ENCODE assay signal across 9 cellular contexts in genomic region chrX:49268702-49269009, GRCh38. TPM values are rescaled to one million over a fixed set of nuclear protein-coding genes. Genes with fewer than 3 reads are reported as not detected.
A peak's percentile ranks its signal among the peaks of the same experiment; 100 is the strongest.
DNase-seq lines count a peak whose midpoint lies in the region; FAIRE-seq and TF ChIP-seq lines count a peak whose summit lies in the region.
"Had no signal": no experiment of that assay in that cellular context is flagged by ENCODE, and none has a peak within 500 bp of the region (broad histone marks: within the 10 kb centered on the region; RNA-seq: fewer than 3 reads in every experiment).

No MANE protein-coding gene starts in this region.

- WGBS in liver, result 1% methylated on average over 4 of the region's 4 CpGs

- H3K4me1 ChIP-seq in astrocyte (ENCODE audit: insufficient read depth, low read length) (peaks cover 16% of the 10 kb centered on the region), liver (ENCODE audit: control insufficient read depth in 4 of 4, insufficient read depth in 4 of 4, low read length in 3 of 4) (peaks cover 9 to 41% (median 28%) of the 10 kb centered on the region in 4 donors), tibial artery (peaks cover 0 to 37% (median 19%) of the 10 kb centered on the region in 4 donors)

- peaks cover 9% of the 10 kb centered on the region for H3K27me3 Mint-ChIP-seq in activated T-cell treated with anti-CD3 and anti-CD28 coated beads, Interleukin-2, amount 50 U/mL, for 24 hours
- peaks cover 2% of the 10 kb centered on the region for H3K27me3 Mint-ChIP-seq in astrocyte (ENCODE audit: low read depth, unreplicated experiment)

- peak overlapping the region; percentile 87 for H3K4me3 Mint-ChIP-seq in activated T-cell treated with anti-CD3 and anti-CD28 coated beads, Interleukin-2, amount 50 U/mL, for 24 hours
- H3K4me3 Mint-ChIP-seq in astrocyte (ENCODE audit: unreplicated experiment), result peak overlapping the region; percentile 95

- H3K27ac Mint-ChIP-seq in activated T-cell treated with anti-CD3 and anti-CD28 coated beads, Interleukin-2, amount 50 U/mL, for 24 hours, result peak overlapping the region; percentile 100
- peak overlapping the region; percentile 100 for H3K27ac Mint-ChIP-seq in astrocyte (ENCODE audit: unreplicated experiment)

- H4K20me1 ChIP-seq in astrocyte (ENCODE audit: insufficient read depth, low read length), result peaks cover 19% of the 10 kb centered on the region

- peak overlapping the region; percentile 79 for H2AFZ ChIP-seq in astrocyte (ENCODE audit: low read depth, low read length)

- peaks cover 16% of the 10 kb centered on the region for H3K36me3 Mint-ChIP-seq in activated T-cell treated with anti-CD3 and anti-CD28 coated beads, Interleukin-2, amount 50 U/mL, for 24 hours (ENCODE audit: low read depth)
- no peaks in the 10 kb centered on the region for H3K36me3 Mint-ChIP-seq in astrocyte (ENCODE audit: low read depth, unreplicated experiment)

- H3K9me3 ChIP-seq in astrocyte (ENCODE audit: insufficient read depth, low read depth, low read length) (no peaks in the 10 kb centered on the region), liver (ENCODE audit: control insufficient read depth in 4 of 4, low read length in 3 of 4) (no peaks in the 10 kb centered on the region), tibial artery (no peaks in the 10 kb centered on the region)

- H3K4me1 Mint-ChIP-seq in activated T-cell treated with anti-CD3 and anti-CD28 coated beads, Interleukin-2, amount 50 U/mL, for 24 hours (ENCODE audit: low read depth), result peaks cover 54% of the 10 kb centered on the region
- peaks cover 11% of the 10 kb centered on the region for H3K4me1 Mint-ChIP-seq in astrocyte (ENCODE audit: low read depth, unreplicated experiment)

- H3K9me3 Mint-ChIP-seq in activated T-cell treated with anti-CD3 and anti-CD28 coated beads, Interleukin-2, amount 50 U/mL, for 24 hours, result no peaks in the 10 kb centered on the region
- H3K9me3 Mint-ChIP-seq in astrocyte (ENCODE audit: unreplicated experiment), result no peaks in the 10 kb centered on the region

- no peaks in the 10 kb centered on the region for H3K27me3 ChIP-seq in astrocyte (ENCODE audit: insufficient read depth, low read length)
- H3K27me3 ChIP-seq in liver (ENCODE audit: control insufficient read depth in 4 of 4, insufficient read depth in 4 of 4, low read length in 3 of 4), result no peaks in the 10 kb centered on the region
- H3K27me3 ChIP-seq in tibial artery, result no peaks in the 10 kb centered on the region

- TF ChIP-seq RAD21 in liver (IDR thresholded peaks at IDR 0.05), result no peak

- DNase-seq in activated T-cell treated with anti-CD3 and anti-CD28 coated beads, Interleukin-2, amount 50 U/mL, for 24 hours, result no peak
- DNase-seq in activated T-cell treated with anti-CD3 and anti-CD28 coated beads, Interleukin-2, amount 50 U/mL, for 1 hour, result no peak
- no peak for DNase-seq in astrocyte (ENCODE audit: low read depth)
- DNase-seq in tibial artery, result no peak
- DNase-seq in KG1 (lab: John Stamatoyannopoulos, UW), result no peak
- no peak for DNase-seq in KBM-7
- DNase-seq in NCI-H1930 (lab: John Stamatoyannopoulos, UW), result no peak

- peaks cover 29% of the 10 kb centered on the region for H3K79me2 ChIP-seq in astrocyte (ENCODE audit: insufficient read depth, low read length)

- H3K36me3 ChIP-seq in astrocyte (ENCODE audit: insufficient read depth, low read length) (no peaks in the 10 kb centered on the region), liver (ENCODE audit: control insufficient read depth in 4 of 4, insufficient read depth in 3 of 4, low read depth in 1 of 4, low read length in 3 of 4) (no peaks in the 10 kb centered on the region), tibial artery (peaks cover 0 to 2% (median 0%) of the 10 kb centered on the region in 3 donors)

- TF ChIP-seq CTCF in astrocyte (IDR thresholded peaks at IDR 0.05; ENCODE audit: insufficient read depth, low read depth, low read length), result no peak
- TF ChIP-seq CTCF in liver (IDR thresholded peaks at IDR 0.05; ENCODE audit: low read depth, low read length, missing input control), result no peak
- no peak for TF ChIP-seq CTCF in tibial artery (IDR thresholded peaks at IDR 0.05)

- H3K27ac ChIP-seq in astrocyte (ENCODE audit: low read depth, low read length) (peak overlapping the region; percentile 99), liver (ENCODE audit: low read depth in 1 of 2, low read length in 2 of 2) (peak overlapping the region; percentile 92 to 99), tibial artery (peak overlapping the region; percentile 91 to 93)

- H3K4me3 ChIP-seq in astrocyte (ENCODE audit: insufficient read depth, low read depth, low read length) (peak overlapping the region; percentile 81), liver (ENCODE audit: low read depth in 1 of 3, low read length in 3 of 3) (peak overlapping the region; percentile 28 to 58 (median 48)), tibial artery (peak overlapping the region; percentile 80 to 89)

- in situ Hi-C loops in KBM-7 (cut with MboI; ENCODE audit: low pct_unique_long_range_greater_than_20kb, low sequenced_read_pairs), result no loop called here

- H3K4me2 ChIP-seq in astrocyte (ENCODE audit: low read length), result peak overlapping the region; percentile 87

- intact Hi-C loops in tibial artery (cut with DNase I; ENCODE audit: low total_unique reads), result loop anchor here (2.0 kb wide), 1 partner anchor 78 kb away; no protein-coding TSS in a partner anchor

- peak; percentile 13 for FAIRE-seq in astrocyte (lab: Jason Lieb, UNC)

- peak overlapping the region; percentile 98 for H3K9ac ChIP-seq in astrocyte (ENCODE audit: low read length)
- peak overlapping the region in 1 of 2 donors; percentile 8 for H3K9ac ChIP-seq in liver (ENCODE audit: low read depth in 1 of 2, low read length in 2 of 2)

TF ChIP-seq in liver, 16 proteins besides CTCF, POLR2A, EP300 and RAD21:
- TF ChIP-seq ZBTB33 (IDR thresholded peaks at IDR 0.05) (no peak), NR2F2 (IDR thresholded peaks at IDR 0.05) (no peak), FOXA2 (IDR thresholded peaks at IDR 0.05) (no peak), JUND (IDR thresholded peaks at IDR 0.05) (no peak), YY1 (IDR thresholded peaks at IDR 0.05) (no peak), HNF4G (IDR thresholded peaks at IDR 0.05) (no peak), HNF4A (conservative IDR thresholded peaks at IDR 0.05) (no peak), FOXA1 (IDR thresholded peaks at IDR 0.05) (no peak), REST (IDR thresholded peaks at IDR 0.05) (no peak), GABPA (IDR thresholded peaks at IDR 0.05 in 1 of 2, conservative IDR thresholded peaks at IDR 0.05 in 1 of 2) (no peak), ATF3 (IDR thresholded peaks at IDR 0.05) (no peak), RXRA (IDR thresholded peaks at IDR 0.05) (no peak), EGR1 (IDR thresholded peaks at IDR 0.05; ENCODE audit: low read depth in 2 of 2) (no peak), MAX (IDR thresholded peaks at IDR 0.05) (no peak)

RNA-seq across cellular contexts. Expression of gene PPP1R3F, which starts 0.9 kb away (rescaled TPM):
- total RNA-seq in astrocyte (5.6 and 6.6 TPM in 2 replicates), liver (1 to 10 TPM; 1.3 to 1.7 TPM)
- polyA plus RNA-seq in liver, result 1 to 10 TPM in 1 of 2 donors, under 1 TPM in 1; 0.78 to 1.6 TPM

RNA-seq across cellular contexts. Expression of gene FOXP3, which starts 4.1 kb away (rescaled TPM):
- total RNA-seq in astrocyte (0.09 and 0.12 TPM in 2 replicates), liver (under 1 TPM; 0.05 to 0.08 TPM)
- polyA plus RNA-seq in liver, result under 1 TPM; 0.29 to 0.65 TPM
- total RNA-seq: Daoy had no signal

RNA-seq across cellular contexts. Expression of gene CCDC22, which starts 33.4 kb away (rescaled TPM):
- total RNA-seq in astrocyte, result 11.7 and 12.3 TPM in 2 replicates
- 1 to 10 TPM; 6.2 TPM for total RNA-seq in liver
- 1 to 10 TPM; 4.2 to 7.8 TPM for polyA plus RNA-seq in liver

RNA-seq across cellular contexts. Expression of gene GAGE10, which starts 34.8 kb away (rescaled TPM):
- total RNA-seq in astrocyte, result not detected in 2 replicates
- total RNA-seq in liver, result not detected
- polyA plus RNA-seq in liver, result not detected
- total RNA-seq: Daoy had no signal

RNA-seq across cellular contexts. Expression of gene CACNA1F, which starts 35.5 kb away (rescaled TPM):
- total RNA-seq in astrocyte (not detected in 2 replicates), liver (not detected)
- under 1 TPM in 1 of 2 donors, not detected in 1; 0.03 TPM for polyA plus RNA-seq in liver
- total RNA-seq: Daoy had no signal
